In the genomic region with DNA sequence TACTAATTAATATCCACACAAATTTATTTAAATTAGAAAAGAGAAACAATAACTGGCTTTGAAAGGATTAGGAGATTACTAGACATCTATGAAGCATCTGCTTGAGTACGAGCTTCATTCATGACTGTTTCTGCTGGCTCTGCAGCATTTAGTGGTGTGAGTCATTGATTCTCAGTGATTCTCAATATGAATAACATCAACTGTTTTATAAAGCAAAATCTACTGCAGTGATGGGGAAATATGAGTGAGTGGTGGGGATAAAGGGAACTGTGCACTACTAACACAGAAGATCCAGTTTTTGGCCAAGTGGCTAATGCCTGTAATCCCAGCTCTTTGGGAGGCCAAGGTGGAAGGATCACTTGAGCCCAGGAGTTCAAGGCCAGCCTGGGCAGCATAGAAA, we compare ENCODE assay signal across 11 cellular contexts. TPM values are rescaled to one million over a fixed set of nuclear protein-coding genes. Genes with fewer than 3 reads are reported as not detected.
DNase-seq lines count a peak whose midpoint lies in the region; ATAC-seq, FAIRE-seq and TF ChIP-seq lines count a peak whose summit lies in the region.
"Had no signal": no experiment of that assay in that cellular context is flagged by ENCODE, and none has a peak within 500 bp of the region (broad histone marks: within the 10 kb centered on the region; RNA-seq: fewer than 3 reads in every experiment).

No MANE protein-coding gene starts in this region.

- no peak for TF ChIP-seq POLR2A in H54 (IDR thresholded peaks at IDR 0.05; ENCODE audit: low read depth, low read length)

- H3K79me2 ChIP-seq in keratinocyte (ENCODE audit: control insufficient read depth, insufficient read depth, low read length) = peaks cover 27% of the 10 kb centered on the region

- no peaks in the 10 kb centered on the region for H3K9me1 ChIP-seq in keratinocyte (ENCODE audit: control insufficient read depth, extremely low read depth, insufficient read depth, low read length)

- peak; percentile 73 for ATAC-seq in activated naive CD8-positive, alpha-beta T cell treated with anti-CD3 and anti-CD28 coated beads, Interleukin-2, amount 50 U/mL, for 24 hours
- no peak for ATAC-seq in GM18867 (IDR thresholded peaks at IDR 0.05; ENCODE audit: unreplicated experiment)
- ATAC-seq: lower lobe of right lung had no signal

- H3K4me3 Mint-ChIP-seq in activated naive CD8-positive, alpha-beta T cell treated with anti-CD3 and anti-CD28 coated beads, Interleukin-2, amount 50 U/mL, for 24 hours = peak overlapping the region; percentile 99

- no peaks in the 10 kb centered on the region for H4K20me1 ChIP-seq in keratinocyte (ENCODE audit: control insufficient read depth, extremely low read depth, insufficient read depth, low read length)

- H3K4me2 ChIP-seq in keratinocyte (ENCODE audit: control insufficient read depth, extremely low read depth, insufficient read depth, low read depth, low read length) = no peak overlapping the region

- dilution Hi-C loops in keratinocyte (cut with MboI; ENCODE audit: extremely low pct_ligation_motif_present, low sequenced_read_pairs) = no loop called here

- peak overlapping the region; percentile 99 for H3K27ac Mint-ChIP-seq in activated naive CD8-positive, alpha-beta T cell treated with anti-CD3 and anti-CD28 coated beads, Interleukin-2, amount 50 U/mL, for 24 hours

- FAIRE-seq in H54 (lab: Jason Lieb, UNC) = peak; percentile 68
- FAIRE-seq in keratinocyte (lab: Jason Lieb, UNC) = peak; percentile 20

- H3K27ac ChIP-seq in keratinocyte (ENCODE audit: control insufficient read depth, insufficient read depth, low read length) = no peak overlapping the region
- H3K27ac ChIP-seq: lower lobe of right lung had no signal

- H3K36me3 ChIP-seq in keratinocyte (ENCODE audit: control insufficient read depth in 2 of 2, extremely low read depth in 1 of 2, insufficient read depth in 2 of 2, low read length in 2 of 2) = no peaks in the 10 kb centered on the region
- H3K36me3 ChIP-seq: lower lobe of right lung had no signal

- peaks cover 37% of the 10 kb centered on the region for H3K36me3 Mint-ChIP-seq in activated naive CD8-positive, alpha-beta T cell treated with anti-CD3 and anti-CD28 coated beads, Interleukin-2, amount 50 U/mL, for 24 hours (ENCODE audit: low read depth)

- no peaks in the 10 kb centered on the region for H3K27me3 ChIP-seq in keratinocyte (ENCODE audit: control insufficient read depth, extremely low read depth, insufficient read depth, low read length)

- H2AFZ ChIP-seq in keratinocyte (ENCODE audit: control insufficient read depth, low read length) = no peak overlapping the region

- DNase-seq in AG10803 (ENCODE audit: low read depth) (peak; percentile 65), H54 (ENCODE audit: insufficient read length, low spot score) (peak; percentile 29), keratinocyte (ENCODE audit: low read depth, low spot score) (no peak), NCI-H187 (lab: John Stamatoyannopoulos, UW) (no peak), NCI-H774 (lab: John Stamatoyannopoulos, UW) (no peak)
- no peak for DNase-seq in activated naive CD8-positive, alpha-beta T cell treated with anti-CD3 and anti-CD28 coated beads, Interleukin-2, amount 50 U/mL, for 24 hours
- DNase-seq in activated effector memory CD4-positive, alpha-beta T cell treated with anti-CD3 and anti-CD28 coated beads, Interleukin-2, amount 50 U/mL, for 16 hours = no peak
- DNase-seq: lower lobe of right lung; NCI-H1048; stimulated activated CD4-positive, alpha-beta T cell treated with anti-CD3 and anti-CD28 coated beads, Interleukin-2, amount 100 ng/mL, for 48 hours had no signal

- no peaks in the 10 kb centered on the region for H3K9me3 ChIP-seq in keratinocyte (ENCODE audit: control insufficient read depth, low read depth, low read length)
- H3K9me3 ChIP-seq: lower lobe of right lung had no signal

- no peak overlapping the region for H3K4me3 ChIP-seq in AG10803 (ENCODE audit: low read length)
- H3K4me3 ChIP-seq in keratinocyte (ENCODE audit: control insufficient read depth in 2 of 3, extremely low read depth in 1 of 3, insufficient read depth in 2 of 3, low read depth in 1 of 3, low read length in 3 of 3) = no peak overlapping the region
- H3K4me3 ChIP-seq: lower lobe of right lung had no signal

- peaks cover 9% of the 10 kb centered on the region for H3K4me1 ChIP-seq in keratinocyte (ENCODE audit: control insufficient read depth, extremely low read depth, insufficient read depth, low read length)

- H3K4me1 Mint-ChIP-seq in activated naive CD8-positive, alpha-beta T cell treated with anti-CD3 and anti-CD28 coated beads, Interleukin-2, amount 50 U/mL, for 24 hours = peaks cover 98% of the 10 kb centered on the region

- no peaks in the 10 kb centered on the region for H3K27me3 Mint-ChIP-seq in activated naive CD8-positive, alpha-beta T cell treated with anti-CD3 and anti-CD28 coated beads, Interleukin-2, amount 50 U/mL, for 24 hours

- TF ChIP-seq CTCF in AG10803 (conservative IDR thresholded peaks at IDR 0.05; ENCODE audit: low read length) = no peak
- TF ChIP-seq CTCF in keratinocyte (optimal IDR thresholded peaks at IDR 0.05 in 1 of 3, IDR thresholded peaks at IDR 0.05 in 1 of 3, conservative IDR thresholded peaks at IDR 0.05 in 1 of 3; ENCODE audit: extremely low read depth in 1 of 3, insufficient read depth in 2 of 3, low read length in 3 of 3) = no peak

- H3K9ac ChIP-seq in keratinocyte (ENCODE audit: control insufficient read depth, extremely low read depth, insufficient read depth, low read length) = no peak overlapping the region

- no peaks in the 10 kb centered on the region for H3K9me3 Mint-ChIP-seq in activated naive CD8-positive, alpha-beta T cell treated with anti-CD3 and anti-CD28 coated beads, Interleukin-2, amount 50 U/mL, for 24 hours

RNA-seq across cellular contexts. Expression of a gene that starts 8.4 kb away (rescaled TPM):
- 4.4 to 9.6 TPM (median 6.6 TPM) in 3 replicates for polyA plus RNA-seq in keratinocyte
- polyA plus RNA-seq in keratinocyte (2011; ENCODE audit: low read depth) = 126 TPM
- 7.7 and 9.1 TPM in 2 replicates for polyA plus RNA-seq in keratinocyte (2011; cell fraction: cytosol; rRNA removed)
- polyA plus RNA-seq in keratinocyte (2011; cell fraction: nucleus; rRNA removed) = 10.8 and 11.3 TPM in 2 replicates
- polyA plus RNA-seq in keratinocyte (2012; ENCODE audit: low replicate concordance) = 9.1 and 10.6 TPM in 2 replicates
- polyA minus RNA-seq in keratinocyte = 6.8 to 17.5 TPM (median 7.5 TPM) in 3 replicates
- 10.2 TPM for polyA minus RNA-seq in keratinocyte (2011; cell fraction: cytosol; rRNA and poly(A)+ RNA removed)
- 4.9 and 16.1 TPM in 2 replicates for polyA minus RNA-seq in keratinocyte (2011; cell fraction: nucleus; rRNA and poly(A)+ RNA removed)

RNA-seq across cellular contexts. Expression of a gene that starts 19.1 kb away (rescaled TPM):
- 27.3 to 30.8 TPM (median 29.7 TPM) in 3 replicates for polyA plus RNA-seq in keratinocyte
- polyA plus RNA-seq in keratinocyte (2011; ENCODE audit: low read depth) = 11.7 TPM
- polyA plus RNA-seq in keratinocyte (2011; cell fraction: cytosol; rRNA removed) = 12.8 and 18.5 TPM in 2 replicates
- 69.0 and 72.5 TPM in 2 replicates for polyA plus RNA-seq in keratinocyte (2011; cell fraction: nucleus; rRNA removed)
- polyA plus RNA-seq in keratinocyte (2012; ENCODE audit: low replicate concordance) = 26.6 and 31.8 TPM in 2 replicates
- polyA minus RNA-seq in keratinocyte = 22.3 to 50.2 TPM (median 31.4 TPM) in 3 replicates
- polyA minus RNA-seq in keratinocyte (2011; cell fraction: cytosol; rRNA and poly(A)+ RNA removed) = 16.5 TPM
- 51.2 and 86.3 TPM in 2 replicates for polyA minus RNA-seq in keratinocyte (2011; cell fraction: nucleus; rRNA and poly(A)+ RNA removed)

Comparison
In these comparisons a context has a peak if more than half of its experiments do, and no peak if none do; other contexts are left out.
1. DNase-seq: peak in AG10803 (single experiment) and H54 (single experiment); none in activated naive CD8-positive, alpha-beta T cell treated with anti-CD3 and anti-CD28 coated beads, Interleukin-2, amount 50 U/mL, for 24 hours (single experiment), keratinocyte (single experiment), activated effector memory CD4-positive, alpha-beta T cell treated with anti-CD3 and anti-CD28 coated beads, Interleukin-2, amount 50 U/mL, for 16 hours (single experiment), NCI-H187 (0 of 2) and NCI-H774 (single experiment).